10 cellular contexts compared by ENCODE assay signal in genomic region chr7:101386558-101387199, GRCh38. TPM values are rescaled to one million over a fixed set of nuclear protein-coding genes. Genes with fewer than 3 reads are reported as not detected.
DNase-seq lines count a peak whose midpoint lies in the region; ATAC-seq, FAIRE-seq and TF ChIP-seq lines count a peak whose summit lies in the region.
"Had no signal": no experiment of that assay in that cellular context is flagged by ENCODE, and none has a peak within 500 bp of the region (broad histone marks: within the 10 kb centered on the region; RNA-seq: fewer than 3 reads in every experiment).

No MANE protein-coding gene starts in this region.

- no peak overlapping the region for H3K9ac ChIP-seq in mammary epithelial cell (ENCODE audit: insufficient read depth, low read length)

- intact Hi-C loops in Calu3 (cut with micrococcal nuclease; ENCODE audit: unreplicated experiment) (no loop called here), mammary epithelial cell (cut with micrococcal nuclease) (no loop called here)

- no peak overlapping the region for H3K27ac ChIP-seq in mammary epithelial cell (ENCODE audit: insufficient read depth, low read depth, low read length)
- H3K27ac ChIP-seq: cardiac muscle cell had no signal

- peak overlapping the region; percentile 47 for H3K4me3 Mint-ChIP-seq in Calu3 (ENCODE audit: low read depth, unreplicated experiment)
- H3K4me3 Mint-ChIP-seq in WTC11, result no peak overlapping the region
- peak overlapping the region; percentile 62 for H3K4me3 Mint-ChIP-seq in neural crest cell
- H3K4me3 Mint-ChIP-seq: activated CD4-positive, alpha-beta T cell treated with anti-CD3 and anti-CD28 coated beads, Interleukin-2, amount 10 ng/mL, durations not matched to agents 7 days and 5 days had no signal

- in situ Hi-C loops in mammary epithelial cell (cut with MboI; ENCODE audit: low sequenced_read_pairs in 2 of 2), result no loop called here

- CTCF ChIA-PET in Calu3 (lab: Charles Lee) (no interaction called here), WTC11 (lab: Charles Lee) (interaction anchor here (0.6 to 1.6 kb wide), 7 partner anchors 19 to 122 kb away, joined by 3 to 18 read pairs (median 4); partner anchors contain the start of gene IFT22), mammary epithelial cell (lab: Charles Lee; ENCODE audit: low non-redundant PET) (no interaction called here)

- H3K4me1 ChIP-seq in mammary epithelial cell (ENCODE audit: insufficient read depth, low read length), result no peaks in the 10 kb centered on the region

- no peaks in the 10 kb centered on the region for H3K79me2 ChIP-seq in mammary epithelial cell (ENCODE audit: insufficient read depth, low read length)

- no peaks in the 10 kb centered on the region for H4K20me1 ChIP-seq in mammary epithelial cell (ENCODE audit: insufficient read depth, low read length)

- H3K36me3 Mint-ChIP-seq in Calu3 (ENCODE audit: insufficient read depth, unreplicated experiment) (no peaks in the 10 kb centered on the region), WTC11 (peaks cover 6% of the 10 kb centered on the region), neural crest cell (ENCODE audit: low read depth) (peaks cover under 1% of the 10 kb centered on the region)

- H3K36me3 ChIP-seq in mammary epithelial cell (ENCODE audit: insufficient read depth, low read length), result no peaks in the 10 kb centered on the region
- H3K36me3 ChIP-seq: cardiac muscle cell had no signal

- H3K27ac Mint-ChIP-seq in Calu3 (ENCODE audit: unreplicated experiment) (no peak overlapping the region), WTC11 (peak overlapping the region; percentile 92), neural crest cell (ENCODE audit: unreplicated experiment) (peak overlapping the region; percentile 97)
- H3K27ac Mint-ChIP-seq: activated CD4-positive, alpha-beta T cell treated with anti-CD3 and anti-CD28 coated beads, Interleukin-2, amount 10 ng/mL, durations not matched to agents 7 days and 5 days had no signal

- H3K27me3 ChIP-seq in mammary epithelial cell (ENCODE audit: insufficient read depth, low read length), result no peaks in the 10 kb centered on the region
- H3K27me3 ChIP-seq: cardiac muscle cell had no signal

- dilution Hi-C loops in mammary epithelial cell (cut with HindIII; ENCODE audit: low sequenced_read_pairs), result no loop called here

- no TSS peak for BruUV-seq in Calu3 (replicated peaks; lab: Mats Ljungman, UMichigan)
- no TSS peak for BruUV-seq in mammary epithelial cell (replicated peaks; lab: Mats Ljungman, UMichigan)

- ATAC-seq in WTC11 (peak; percentile 78), HG02884 (IDR thresholded peaks at IDR 0.05; ENCODE audit: unreplicated experiment) (no peak)

- H3K27me3 Mint-ChIP-seq in Calu3 (ENCODE audit: unreplicated experiment), result peaks cover 14% of the 10 kb centered on the region
- H3K27me3 Mint-ChIP-seq in WTC11 (ENCODE audit: low read depth), result no peaks in the 10 kb centered on the region
- H3K27me3 Mint-ChIP-seq in neural crest cell (ENCODE audit: low read depth), result no peaks in the 10 kb centered on the region

- H3K4me1 Mint-ChIP-seq in Calu3 (ENCODE audit: low read depth, unreplicated experiment) (no peaks in the 10 kb centered on the region), WTC11 (peaks cover 22% of the 10 kb centered on the region), neural crest cell (peaks cover 47% of the 10 kb centered on the region)

- POLR2A ChIA-PET in WTC11 (lab: Charles Lee), result no interaction called here

- H3K4me2 ChIP-seq in mammary epithelial cell (ENCODE audit: insufficient read depth, low read depth, low read length), result no peak overlapping the region

- no peak for TF ChIP-seq CTCF in Calu3 (IDR thresholded peaks at IDR 0.05; ENCODE audit: unreplicated experiment)
- no peak for TF ChIP-seq CTCF in WTC11 (IDR thresholded peaks at IDR 0.05)
- TF ChIP-seq CTCF in neural crest cell (conservative IDR thresholded peaks at IDR 0.05), result no peak
- no peak for TF ChIP-seq CTCF in mammary epithelial cell (conservative IDR thresholded peaks at IDR 0.05 in 1 of 2, IDR thresholded peaks at IDR 0.05 in 1 of 2; ENCODE audit: extremely low read depth in 1 of 2, insufficient read depth in 1 of 2, low read depth in 1 of 2, low read length in 2 of 2)

- no peak overlapping the region for H2AFZ ChIP-seq in mammary epithelial cell (ENCODE audit: low read depth, low read length)

- H3K9me3 Mint-ChIP-seq in Calu3 (ENCODE audit: low read depth, unreplicated experiment) (no peaks in the 10 kb centered on the region), WTC11 (peaks cover 9% of the 10 kb centered on the region), neural crest cell (no peaks in the 10 kb centered on the region)
- H3K9me3 Mint-ChIP-seq: activated CD4-positive, alpha-beta T cell treated with anti-CD3 and anti-CD28 coated beads, Interleukin-2, amount 10 ng/mL, durations not matched to agents 7 days and 5 days had no signal

- WGBS in mammary epithelial cell (ENCODE audit: low coverage, missing lambda C conversion rate), result 82% methylated on average over 11 of the region's 19 CpGs

- FAIRE-seq in HTR-8/SVneo (lab: Jason Lieb, UNC), result no peak

- H3K4me3 ChIP-seq in mammary epithelial cell (replicated peaks in 1 of 3; ENCODE audit: insufficient read depth in 1 of 3, low read depth in 2 of 3, low read length in 3 of 3), result no peak overlapping the region
- H3K4me3 ChIP-seq: cardiac muscle cell had no signal

- H3K9me3 ChIP-seq in mammary epithelial cell (replicated peaks; ENCODE audit: insufficient read depth, low read length), result no peaks in the 10 kb centered on the region

- DNase-seq in Calu3, result peak; percentile 21
- DNase-seq in HTR-8/SVneo (ENCODE audit: insufficient read length, low spot score), result peak; percentile 45
- DNase-seq in WTC11 (ENCODE audit: low spot score), result peak; percentile 73
- peak; percentile 37 for DNase-seq in neural crest cell (ENCODE audit: low read depth, low spot score)
- DNase-seq in mammary epithelial cell, result no peak
- no peak for DNase-seq in GDM1 (lab: John Stamatoyannopoulos, UW)
- no peak for DNase-seq in NCI-H1694 treated with DMSO at 0.1 percent for 48 hours (lab: John Stamatoyannopoulos, UW)
- DNase-seq: activated CD4-positive, alpha-beta T cell treated with anti-CD3 and anti-CD28 coated beads, Interleukin-2, amount 10 ng/mL, durations not matched to agents 7 days and 5 days had no signal

TF ChIP-seq in WTC11, 78 proteins besides CTCF, POLR2A, EP300 and RAD21:
- TF ChIP-seq PRRX2 (CRISPR knock-in tag; IDR thresholded peaks at IDR 0.05) (no peak), ZNF423 (CRISPR knock-in tag; IDR thresholded peaks at IDR 0.05) (peak; percentile 73), ETV6 (CRISPR knock-in tag; IDR thresholded peaks at IDR 0.05) (peak; percentile 45; the same call in 1 of the 2 replicates), CREB1 (CRISPR knock-in tag; IDR thresholded peaks at IDR 0.05) (no peak), SP1 (CRISPR knock-in tag; conservative IDR thresholded peaks at IDR 0.05) (0 out of 2 replicates have a peak, but pooled peaks have one; percentile 25), ZNF396 (CRISPR knock-in tag; IDR thresholded peaks at IDR 0.05; ENCODE audit: borderline replicate concordance) (no peak), GABPB1 (CRISPR knock-in tag; IDR thresholded peaks at IDR 0.05) (no peak; the same call in 1 of the 2 replicates), NR2C2 (CRISPR knock-in tag; IDR thresholded peaks at IDR 0.05) (no peak), ZNF121 (CRISPR knock-in tag; IDR thresholded peaks at IDR 0.05) (no peak), FOXK1 (CRISPR knock-in tag; IDR thresholded peaks at IDR 0.05) (no peak), GTF2I (CRISPR knock-in tag; conservative IDR thresholded peaks at IDR 0.05) (no peak), EMX1 (CRISPR knock-in tag; IDR thresholded peaks at IDR 0.05) (no peak), IRF2 (CRISPR knock-in tag; IDR thresholded peaks at IDR 0.05; ENCODE audit: borderline replicate concordance, low read depth) (no peak)
- TF ChIP-seq, protein P1, sequence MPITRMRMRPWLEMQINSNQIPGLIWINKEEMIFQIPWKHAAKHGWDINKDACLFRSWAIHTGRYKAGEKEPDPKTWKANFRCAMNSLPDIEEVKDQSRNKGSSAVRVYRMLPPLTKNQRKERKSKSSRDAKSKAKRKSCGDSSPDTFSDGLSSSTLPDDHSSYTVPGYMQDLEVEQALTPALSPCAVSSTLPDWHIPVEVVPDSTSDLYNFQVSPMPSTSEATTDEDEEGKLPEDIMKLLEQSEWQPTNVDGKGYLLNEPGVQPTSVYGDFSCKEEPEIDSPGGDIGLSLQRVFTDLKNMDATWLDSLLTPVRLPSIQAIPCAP (CRISPR knock-in tag; IDR thresholded peaks at IDR 0.05), result 0 out of 2 replicates have a peak, but pooled peaks have one; percentile 26
- TF ChIP-seq, protein P2, sequence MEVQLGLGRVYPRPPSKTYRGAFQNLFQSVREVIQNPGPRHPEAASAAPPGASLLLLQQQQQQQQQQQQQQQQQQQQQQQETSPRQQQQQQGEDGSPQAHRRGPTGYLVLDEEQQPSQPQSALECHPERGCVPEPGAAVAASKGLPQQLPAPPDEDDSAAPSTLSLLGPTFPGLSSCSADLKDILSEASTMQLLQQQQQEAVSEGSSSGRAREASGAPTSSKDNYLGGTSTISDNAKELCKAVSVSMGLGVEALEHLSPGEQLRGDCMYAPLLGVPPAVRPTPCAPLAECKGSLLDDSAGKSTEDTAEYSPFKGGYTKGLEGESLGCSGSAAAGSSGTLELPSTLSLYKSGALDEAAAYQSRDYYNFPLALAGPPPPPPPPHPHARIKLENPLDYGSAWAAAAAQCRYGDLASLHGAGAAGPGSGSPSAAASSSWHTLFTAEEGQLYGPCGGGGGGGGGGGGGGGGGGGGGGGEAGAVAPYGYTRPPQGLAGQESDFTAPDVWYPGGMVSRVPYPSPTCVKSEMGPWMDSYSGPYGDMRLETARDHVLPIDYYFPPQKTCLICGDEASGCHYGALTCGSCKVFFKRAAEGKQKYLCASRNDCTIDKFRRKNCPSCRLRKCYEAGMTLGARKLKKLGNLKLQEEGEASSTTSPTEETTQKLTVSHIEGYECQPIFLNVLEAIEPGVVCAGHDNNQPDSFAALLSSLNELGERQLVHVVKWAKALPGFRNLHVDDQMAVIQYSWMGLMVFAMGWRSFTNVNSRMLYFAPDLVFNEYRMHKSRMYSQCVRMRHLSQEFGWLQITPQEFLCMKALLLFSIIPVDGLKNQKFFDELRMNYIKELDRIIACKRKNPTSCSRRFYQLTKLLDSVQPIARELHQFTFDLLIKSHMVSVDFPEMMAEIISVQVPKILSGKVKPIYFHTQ (CRISPR knock-in tag; IDR thresholded peaks at IDR 0.05), result no peak

RNA-seq across cellular contexts. Expression of gene COL26A1, which starts 24.0 kb away (rescaled TPM):
- total RNA-seq in Calu3 (2022), result not detected in 2 replicates
- total RNA-seq in WTC11 (2021), result 64.4 to 70.9 TPM (median 67.0 TPM) in 3 replicates
- 38.3 and 39.2 TPM in 2 replicates for total RNA-seq in neural crest cell
- total RNA-seq in mammary epithelial cell, result not detected
- not detected for polyA plus RNA-seq in mammary epithelial cell
- not detected for polyA minus RNA-seq in mammary epithelial cell
- total RNA-seq: activated CD4-positive, alpha-beta T cell treated with anti-CD3 and anti-CD28 coated beads, Interleukin-2, amount 10 ng/mL, durations not matched to agents 7 days and 5 days had no signal

Comparison
In these comparisons a context has a peak if more than half of its experiments do, and no peak if none do; other contexts are left out.
1. DNase-seq: peak in Calu3 (single experiment), HTR-8/SVneo (single experiment), WTC11 (single experiment) and neural crest cell (single experiment); none in mammary epithelial cell (single experiment), GDM1 (single experiment) and NCI-H1694 treated with DMSO at 0.1 percent for 48 hours (single experiment).
2. RNA of gene COL26A1, which starts 24.0 kb away (total RNA-seq): 64.4 to 70.9 TPM in WTC11 and 38.3 to 39.2 TPM in neural crest cell; not detected in Calu3 and not detected in mammary epithelial cell; every median in the first group is over 10 times any median in the second.